21 cellular contexts compared by ENCODE assay signal in genomic region chr20:6909608-6910007, GRCh38.
"Had no signal": no experiment of that assay in that cellular context is flagged by ENCODE, and none has a peak within 500 bp of the region (broad histone marks: within the 10 kb centered on the region; RNA-seq: fewer than 3 reads in every experiment).

No MANE protein-coding gene starts in this region.

- H3K9me3 Mint-ChIP-seq: dendritic cell treated with granulocyte-macrophage colony-stimulating factor and Interleukin-4, amounts not matched to agents 40 ng/mL and 50 ng/mL, for 4 days had no signal

- H3K36me3 Mint-ChIP-seq: memory B cell, natural killer cell had no signal

- H3K27ac Mint-ChIP-seq: activated B cell treated with CpG ODN at 0.5 μM for 24 hours; activated CD8-positive, alpha-beta T cell treated with anti-CD3 and anti-CD28 coated beads for 36 hours; activated T-helper 17 cell treated with anti-CD3 and anti-CD28 coated beads, Interleukin-2, amount 50 U/mL, for 72 hours; dendritic cell treated with granulocyte-macrophage colony-stimulating factor and Interleukin-4, amounts not matched to agents 40 ng/mL and 50 ng/mL, for 4 days; memory B cell; natural killer cell had no signal

- H3K4me3 Mint-ChIP-seq: activated B cell treated with CpG ODN at 0.5 μM for 24 hours; activated CD8-positive, alpha-beta T cell treated with anti-CD3 and anti-CD28 coated beads for 36 hours; activated T-cell treated with anti-CD3 and anti-CD28 coated beads, Interleukin-2, amount 50 U/mL, for 4 hours; activated T-helper 17 cell treated with anti-CD3 and anti-CD28 coated beads, Interleukin-2, amount 50 U/mL, for 72 hours; central memory CD8-positive, alpha-beta T cell; dendritic cell treated with granulocyte-macrophage colony-stimulating factor and Interleukin-4, amounts not matched to agents 40 ng/mL and 50 ng/mL, for 4 days; memory B cell; natural killer cell had no signal

- H3K27ac ChIP-seq: gastrocnemius medialis, right atrium auricular region, suprapubic skin, tibial artery, upper lobe of right lung had no signal

- H3K4me1 ChIP-seq: gastrocnemius medialis, right atrium auricular region, suprapubic skin, tibial artery, upper lobe of right lung had no signal

- H3K27me3 Mint-ChIP-seq: activated B cell treated with CpG ODN at 0.5 μM for 24 hours; activated CD8-positive, alpha-beta T cell treated with anti-CD3 and anti-CD28 coated beads for 36 hours; activated T-helper 17 cell treated with anti-CD3 and anti-CD28 coated beads, Interleukin-2, amount 50 U/mL, for 72 hours; central memory CD8-positive, alpha-beta T cell; dendritic cell treated with granulocyte-macrophage colony-stimulating factor and Interleukin-4, amounts not matched to agents 40 ng/mL and 50 ng/mL, for 4 days; memory B cell had no signal

- H3K4me3 ChIP-seq: gastrocnemius medialis, right atrium auricular region, suprapubic skin, tibial artery, upper lobe of right lung had no signal

- FAIRE-seq: kidney had no signal

- H3K27me3 ChIP-seq: gastrocnemius medialis, right atrium auricular region, suprapubic skin, tibial artery, upper lobe of right lung had no signal

- ATAC-seq: activated CD8-positive, alpha-beta T cell treated with anti-CD3 and anti-CD28 coated beads for 36 hours; activated T-cell treated with anti-CD3 and anti-CD28 coated beads, Interleukin-2, amount 50 U/mL, for 4 hours; activated T-helper 17 cell treated with anti-CD3 and anti-CD28 coated beads, Interleukin-2, amount 50 U/mL, for 72 hours; gastrocnemius medialis; natural killer cell; upper lobe of right lung had no signal

- H3K9me3 ChIP-seq: gastrocnemius medialis, right atrium auricular region, suprapubic skin, tibial artery, upper lobe of right lung had no signal

- H3K4me1 Mint-ChIP-seq: activated B cell treated with CpG ODN at 0.5 μM for 24 hours; activated T-helper 17 cell treated with anti-CD3 and anti-CD28 coated beads, Interleukin-2, amount 50 U/mL, for 72 hours; central memory CD8-positive, alpha-beta T cell; memory B cell; natural killer cell had no signal

- H3K36me3 ChIP-seq: gastrocnemius medialis, right atrium auricular region, suprapubic skin, tibial artery, upper lobe of right lung had no signal

- DNase-seq: activated B cell treated with CpG ODN at 0.5 μM for 24 hours; activated CD4-positive, alpha-beta T cell treated with anti-CD3 and anti-CD28 coated beads, Interleukin-2, amount 50 U/mL, for 1 hour; activated CD8-positive, alpha-beta T cell treated with anti-CD3 and anti-CD28 coated beads for 36 hours; activated gamma-delta T cell treated with Interleukin-2 at 50 U/mL for 16 hours; activated naive CD4-positive, alpha-beta T cell treated with anti-CD3 and anti-CD28 coated beads, Interleukin-2, amount 50 U/mL, for 16 hours; activated T-cell treated with anti-CD3 and anti-CD28 coated beads, Interleukin-2, amount 50 U/mL, for 4 hours; amygdala; gastrocnemius medialis; glutamatergic neuron; kidney; natural killer cell; stimulated activated naive CD4-positive, alpha-beta T cell; T-helper 2 cell; tibial artery; upper lobe of right lung had no signal
